ENCODE assay signal across 16 cellular contexts in the genomic region with DNA sequence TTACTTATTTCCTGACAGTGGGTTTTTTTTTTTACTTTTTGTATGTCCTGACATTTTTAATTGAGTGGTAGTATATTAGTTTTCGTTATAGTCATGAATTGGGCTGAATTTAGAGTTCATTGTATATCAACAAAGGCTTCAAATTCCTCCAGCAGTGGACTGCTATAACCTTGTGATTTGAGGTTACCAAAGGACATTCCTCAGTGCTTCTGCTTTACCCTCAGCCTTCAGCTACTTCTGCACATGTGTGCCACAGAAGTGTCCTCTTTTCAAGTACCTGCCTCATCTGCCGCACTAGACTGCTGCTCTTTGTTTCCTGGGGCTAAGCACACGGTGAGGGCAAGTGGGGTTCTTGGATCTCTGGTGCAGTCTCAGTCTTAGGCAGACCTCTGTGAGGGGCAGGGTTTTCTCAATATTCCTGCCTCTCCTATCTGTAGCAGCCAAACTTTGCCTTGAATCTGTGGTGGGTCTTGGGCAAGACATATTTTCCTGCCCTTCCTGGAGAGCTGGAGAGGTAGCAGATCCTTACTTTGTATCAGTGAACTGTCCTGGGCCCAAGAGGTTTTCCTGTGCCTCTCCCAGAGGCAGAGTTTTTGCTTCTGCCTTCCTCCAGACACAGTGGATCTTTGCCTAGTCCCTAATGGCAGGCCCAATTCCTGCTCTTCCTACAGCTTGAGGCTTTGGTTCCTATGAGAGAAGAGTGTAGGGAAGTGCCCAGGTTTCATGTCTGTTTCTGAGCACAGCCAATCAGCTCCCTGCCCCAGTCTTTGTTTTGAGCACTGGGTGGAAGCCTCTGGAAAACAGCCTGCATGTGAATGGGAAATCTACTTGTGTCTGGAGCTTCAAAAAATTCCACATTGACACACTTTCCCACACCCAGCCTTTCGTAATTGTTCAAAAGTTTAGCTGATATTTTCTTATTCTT.
"Had no signal": no experiment of that assay in that cellular context is flagged by ENCODE, and none has a peak within 500 bp of the region (broad histone marks: within the 10 kb centered on the region; RNA-seq: fewer than 3 reads in every experiment).

No MANE protein-coding gene starts in this region.

- H3K4me2 ChIP-seq: hepatocyte had no signal

- H2AFZ ChIP-seq: hepatocyte had no signal

- ATAC-seq: natural killer cell treated with Interleukin-12 subunit alpha and Interleukin-12 subunit beta and Interleukin-15 and Interleukin-18, amount 100 ng/mL, for 72 hours; T-helper 17 cell had no signal

- H3K79me2 ChIP-seq: hepatocyte had no signal

- H3K4me1 ChIP-seq: ascending aorta, colonic mucosa had no signal

- H3K9me3 ChIP-seq: ascending aorta, colonic mucosa, thoracic aorta had no signal

- DNase-seq: activated CD4-positive, alpha-beta memory T cell treated with anti-CD3 and anti-CD28 coated beads for 36 hours; activated CD4-positive, CD25-positive, alpha-beta regulatory T cell treated with anti-CD3 and anti-CD28 coated beads, Interleukin-2, amount 50 U/mL, for 72 hours; activated gamma-delta T cell treated with Interleukin-2 at 50 U/mL for 16 hours; activated naive CD8-positive, alpha-beta T cell treated with anti-CD3 and anti-CD28 coated beads, Interleukin-2, amount 10 ng/mL, durations not matched to agents 7 days and 5 days; activated T-cell treated with anti-CD3 and anti-CD28 coated beads, Interleukin-2, amount 50 U/mL, for 48 hours; colonic mucosa; effector CD4-positive, alpha-beta T cell; nucleus accumbens; stimulated activated CD4-positive, alpha-beta T cell treated with anti-CD3 and anti-CD28 coated beads, Interleukin-4, amount 100 ng/mL, for 1 hour; stimulated activated CD8-positive, alpha-beta memory T cell treated with anti-CD3 and anti-CD28 coated beads, Interleukin-4, amount 100 ng/mL, for 48 hours; T-helper 17 cell had no signal

- H3K36me3 ChIP-seq: colonic mucosa, thoracic aorta had no signal

- FAIRE-seq: bronchial epithelial cell had no signal

- H3K27ac ChIP-seq: ascending aorta, colonic mucosa, hepatocyte, thoracic aorta had no signal

- H3K27me3 ChIP-seq: ascending aorta, colonic mucosa, hepatocyte had no signal

- H3K4me3 ChIP-seq: ascending aorta, colonic mucosa, hepatocyte, thoracic aorta had no signal
